32 cellular contexts compared by ENCODE assay signal in the genomic region with DNA sequence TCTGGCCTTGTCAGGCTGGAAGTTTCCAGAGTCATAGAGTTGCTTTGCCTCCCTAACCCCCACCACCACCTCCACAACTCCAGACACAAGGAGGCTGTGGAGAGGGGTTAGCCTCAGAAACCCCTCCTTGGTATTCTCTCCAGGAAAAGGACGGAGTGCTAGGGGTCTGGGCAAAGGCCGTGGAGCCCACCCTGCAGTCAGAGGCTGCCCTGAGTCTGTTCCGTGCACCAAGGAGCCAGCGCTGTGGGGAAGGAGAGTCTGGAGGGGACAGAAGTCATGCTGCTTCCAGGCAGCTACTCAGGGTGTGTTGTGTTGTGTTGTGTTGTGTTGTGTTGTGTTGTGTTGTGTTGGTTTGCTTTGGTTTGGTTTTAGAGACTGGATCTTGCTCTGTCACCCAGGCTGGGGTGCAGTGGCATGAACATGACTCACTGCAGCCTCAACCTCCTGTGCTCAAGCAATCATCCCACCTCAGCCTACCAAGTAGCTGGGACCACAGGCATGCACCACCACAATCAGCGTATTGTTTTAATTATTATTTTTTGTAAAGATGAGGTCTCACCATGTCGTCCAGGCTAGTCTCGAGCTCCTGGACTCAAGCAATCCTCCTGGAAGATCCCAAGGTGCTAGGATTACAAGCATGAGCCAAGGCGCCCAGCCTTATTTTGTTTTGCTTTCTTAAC.
DNase-seq lines count a peak whose midpoint lies in the region; ATAC-seq, FAIRE-seq and TF ChIP-seq lines count a peak whose summit lies in the region.
"Had no signal": no experiment of that assay in that cellular context is flagged by ENCODE, and none has a peak within 500 bp of the region (broad histone marks: within the 10 kb centered on the region; RNA-seq: fewer than 3 reads in every experiment).

No MANE protein-coding gene starts in this region.

- H2AFZ ChIP-seq in mammary epithelial cell (ENCODE audit: low read depth, low read length) = no peak overlapping the region

- H3K4me2 ChIP-seq in mammary epithelial cell (ENCODE audit: insufficient read depth, low read depth, low read length) = no peak overlapping the region

- TF ChIP-seq POLR2A in breast epithelium (IDR thresholded peaks at IDR 0.05) (no peak), spleen (IDR thresholded peaks at IDR 0.05) (no peak)

- no TSS peak for BruUV-seq in mammary epithelial cell (replicated peaks; lab: Mats Ljungman, UMichigan)

- H3K27ac ChIP-seq in mammary epithelial cell (ENCODE audit: insufficient read depth, low read depth, low read length) = peak overlapping the region; percentile 19
- H3K27ac ChIP-seq in breast epithelium = no peak overlapping the region
- H3K27ac ChIP-seq in spleen = peak overlapping the region in 5 of 8 donors; percentile 9 to 56 (median 30)
- H3K27ac ChIP-seq: body of pancreas, esophagus muscularis mucosa, pancreas, skin epidermis, uterus had no signal

- H3K27me3 Mint-ChIP-seq in activated T-cell treated with anti-CD3 and anti-CD28 coated beads, Interleukin-2, amount 50 U/mL, for 72 hours (ENCODE audit: low read depth) = no peaks in the 10 kb centered on the region
- H3K27me3 Mint-ChIP-seq: activated B cell treated with CpG ODN at 0.5 μM for 24 hours; activated naive CD8-positive, alpha-beta T cell treated with anti-CD3 and anti-CD28 coated beads, Interleukin-2, amount 50 U/mL, for 24 hours; activated T-cell treated with anti-CD3 and anti-CD28 coated beads, Interleukin-2, amount 50 U/mL, for 24 hours had no signal

- no peaks in the 10 kb centered on the region for H3K36me3 Mint-ChIP-seq in activated T-cell treated with anti-CD3 and anti-CD28 coated beads, Interleukin-2, amount 50 U/mL, for 72 hours (ENCODE audit: insufficient read depth in 2 of 2)

- peaks cover 30% of the 10 kb centered on the region for H3K4me1 ChIP-seq in mammary epithelial cell (ENCODE audit: insufficient read depth, low read length)
- peaks cover 0 to 6% of the 10 kb centered on the region in 2 donors for H3K4me1 ChIP-seq in breast epithelium
- peaks cover 0 to 66% (median 36%) of the 10 kb centered on the region in 6 donors for H3K4me1 ChIP-seq in spleen
- H3K4me1 ChIP-seq: body of pancreas, pancreas, uterus had no signal

- H3K4me3 ChIP-seq in mammary epithelial cell (replicated peaks in 1 of 3; ENCODE audit: insufficient read depth in 1 of 3, low read depth in 2 of 3, low read length in 3 of 3) (no peak overlapping the region), breast epithelium (no peak overlapping the region), spleen (no peak overlapping the region)
- H3K4me3 ChIP-seq: body of pancreas, esophagus muscularis mucosa, pancreas, skin epidermis, uterus had no signal

- DNase-seq in mammary epithelial cell (peak; percentile 81), breast epithelium (ENCODE audit: low spot score in 2 of 2) (no peak), astrocyte of the hippocampus (ENCODE audit: low read depth, low spot score) (peak; percentile 34), kidney glomerular epithelial cell (lab: John Stamatoyannopoulos, UW) (peak; percentile 33), spleen (no peak), NCI-H187 treated with DMSO at 0.1 percent for 48 hours (lab: John Stamatoyannopoulos, UW) (no peak), HTR-8/SVneo (ENCODE audit: insufficient read length, low spot score) (no peak)
- DNase-seq in activated T-cell treated with anti-CD3 and anti-CD28 coated beads, Interleukin-2, amount 50 U/mL, for 72 hours = no peak
- DNase-seq: 8988T; activated B cell treated with CpG ODN at 0.5 μM for 24 hours; activated CD4-positive, alpha-beta T cell treated with anti-CD3 and anti-CD28 coated beads, Interleukin-2, amount 50 U/mL, for 1 hour; activated gamma-delta T cell treated with Interleukin-2 at 50 U/mL for 16 hours; activated naive CD8-positive, alpha-beta T cell treated with anti-CD3 and anti-CD28 coated beads, Interleukin-2, amount 50 U/mL, for 24 hours; activated T-cell treated with anti-CD3 and anti-CD28 coated beads, Interleukin-2, amount 50 U/mL, for 24 hours; body of pancreas; DMS79; left colon; NCI-H1694; NCI-H446 treated with DMSO at 0.1 percent for 48 hours; NCI-H82; pancreas; retina; RPMI8226; stimulated activated CD4-positive, alpha-beta T cell treated with anti-CD3 and anti-CD28 coated beads, Interleukin-1b, Interleukin-23, amount 100 ng/mL, for 48 hours; stimulated activated naive CD8-positive, alpha-beta T cell treated with anti-CD3 and anti-CD28 coated beads, Interleukin-15, Interleukin-2, amounts not matched to agents 100 U/mL and 50 U/mL, for 24 hours; T-helper 1 cell; uterus had no signal

- H3K36me3 ChIP-seq in mammary epithelial cell (ENCODE audit: insufficient read depth, low read length) (no peaks in the 10 kb centered on the region), breast epithelium (no peaks in the 10 kb centered on the region), spleen (peaks cover 0 to 22% (median 3%) of the 10 kb centered on the region in 6 donors)
- H3K36me3 ChIP-seq: pancreas, uterus had no signal

- no peaks in the 10 kb centered on the region for H4K20me1 ChIP-seq in mammary epithelial cell (ENCODE audit: insufficient read depth, low read length)

- CTCF ChIA-PET in mammary epithelial cell (lab: Charles Lee; ENCODE audit: low non-redundant PET) = no interaction called here

- intact Hi-C loops in mammary epithelial cell (cut with micrococcal nuclease) = no loop called here
- intact Hi-C loops in breast epithelium (cut with DNase I; ENCODE audit: low total_unique reads) = no loop called here
- intact Hi-C loops in spleen (cut with DNase I; ENCODE audit: low total_unique reads) = no loop called here

- in situ Hi-C loops in mammary epithelial cell (cut with MboI; ENCODE audit: low sequenced_read_pairs in 2 of 2) = loop anchor here (25.0 kb wide), 3 partner anchors 269 to 919 kb away; no protein-coding TSS in a partner anchor

- no peak for ATAC-seq in activated T-cell treated with anti-CD3 and anti-CD28 coated beads, Interleukin-2, amount 50 U/mL, for 72 hours (replicated peaks in 1 of 2)
- ATAC-seq: activated naive CD8-positive, alpha-beta T cell treated with anti-CD3 and anti-CD28 coated beads, Interleukin-2, amount 50 U/mL, for 24 hours; body of pancreas; left colon; pancreas had no signal

- H3K9me3 ChIP-seq in mammary epithelial cell (replicated peaks; ENCODE audit: insufficient read depth, low read length) = no peaks in the 10 kb centered on the region
- no peaks in the 10 kb centered on the region for H3K9me3 ChIP-seq in breast epithelium
- H3K9me3 ChIP-seq in spleen = no peaks in the 10 kb centered on the region
- H3K9me3 ChIP-seq: body of pancreas, esophagus muscularis mucosa, pancreas, uterus had no signal

- H3K79me2 ChIP-seq in mammary epithelial cell (ENCODE audit: insufficient read depth, low read length) = peaks cover 27% of the 10 kb centered on the region

- H3K4me1 Mint-ChIP-seq in activated T-cell treated with anti-CD3 and anti-CD28 coated beads, Interleukin-2, amount 50 U/mL, for 72 hours (ENCODE audit: low read depth) = peaks cover 7% of the 10 kb centered on the region

- H3K9ac ChIP-seq in mammary epithelial cell (ENCODE audit: insufficient read depth, low read length) = no peak overlapping the region

- H3K27me3 ChIP-seq in mammary epithelial cell (ENCODE audit: insufficient read depth, low read length) = no peaks in the 10 kb centered on the region
- no peaks in the 10 kb centered on the region for H3K27me3 ChIP-seq in breast epithelium
- no peaks in the 10 kb centered on the region for H3K27me3 ChIP-seq in spleen (replicated peaks in 1 of 7)
- H3K27me3 ChIP-seq: body of pancreas, esophagus muscularis mucosa, pancreas, uterus had no signal

- FAIRE-seq in HTR-8/SVneo (lab: Jason Lieb, UNC) = no peak
- FAIRE-seq: endometrium, frontal cortex, H54, pancreas had no signal

- no peaks in the 10 kb centered on the region for H3K9me3 Mint-ChIP-seq in activated T-cell treated with anti-CD3 and anti-CD28 coated beads, Interleukin-2, amount 50 U/mL, for 72 hours
- H3K9me3 Mint-ChIP-seq: activated B cell treated with CpG ODN at 0.5 μM for 24 hours; activated naive CD8-positive, alpha-beta T cell treated with anti-CD3 and anti-CD28 coated beads, Interleukin-2, amount 50 U/mL, for 24 hours; activated T-cell treated with anti-CD3 and anti-CD28 coated beads, Interleukin-2, amount 50 U/mL, for 24 hours had no signal

- 47% methylated on average over 8 of the region's 8 CpGs for WGBS in mammary epithelial cell (ENCODE audit: low coverage, missing lambda C conversion rate)
- 81 to 85% (median 84%) methylated on average over 6 to 8 of the region's 8 CpGs for WGBS in spleen, 5 donors

- dilution Hi-C loops in mammary epithelial cell (cut with HindIII; ENCODE audit: low sequenced_read_pairs) = no loop called here

- TF ChIP-seq CTCF in mammary epithelial cell (conservative IDR thresholded peaks at IDR 0.05 in 1 of 2, IDR thresholded peaks at IDR 0.05 in 1 of 2; ENCODE audit: extremely low read depth in 1 of 2, insufficient read depth in 1 of 2, low read depth in 1 of 2, low read length in 2 of 2) = no peak
- TF ChIP-seq CTCF in breast epithelium (IDR thresholded peaks at IDR 0.05) = no peak
- no peak for TF ChIP-seq CTCF in spleen (IDR thresholded peaks at IDR 0.05 in 8 of 11, conservative IDR thresholded peaks at IDR 0.05 in 3 of 11)

- no peak overlapping the region for H3K27ac Mint-ChIP-seq in activated T-cell treated with anti-CD3 and anti-CD28 coated beads, Interleukin-2, amount 50 U/mL, for 72 hours
- H3K27ac Mint-ChIP-seq: activated B cell treated with CpG ODN at 0.5 μM for 24 hours; activated naive CD8-positive, alpha-beta T cell treated with anti-CD3 and anti-CD28 coated beads, Interleukin-2, amount 50 U/mL, for 24 hours; activated T-cell treated with anti-CD3 and anti-CD28 coated beads, Interleukin-2, amount 50 U/mL, for 24 hours had no signal

- no peak overlapping the region for H3K4me3 Mint-ChIP-seq in activated T-cell treated with anti-CD3 and anti-CD28 coated beads, Interleukin-2, amount 50 U/mL, for 72 hours
- H3K4me3 Mint-ChIP-seq: activated B cell treated with CpG ODN at 0.5 μM for 24 hours; activated naive CD8-positive, alpha-beta T cell treated with anti-CD3 and anti-CD28 coated beads, Interleukin-2, amount 50 U/mL, for 24 hours; activated T-cell treated with anti-CD3 and anti-CD28 coated beads, Interleukin-2, amount 50 U/mL, for 24 hours had no signal

Comparison
In these comparisons a context has a peak if more than half of its experiments do, and no peak if none do; other contexts are left out.
1. DNase-seq: peak in mammary epithelial cell (single experiment), astrocyte of the hippocampus (single experiment) and kidney glomerular epithelial cell (single experiment); none in breast epithelium (0 of 2), spleen (single experiment), activated T-cell treated with anti-CD3 and anti-CD28 coated beads, Interleukin-2, amount 50 U/mL, for 72 hours (0 of 2), NCI-H187 treated with DMSO at 0.1 percent for 48 hours (single experiment) and HTR-8/SVneo (single experiment).
2. H3K27ac ChIP-seq: peak in mammary epithelial cell (single experiment) and spleen (5 of 8); none in breast epithelium (0 of 2).